1 cellular context compared by ENCODE assay signal in genomic region chr4:80876810-80877209, GRCh38.
TF ChIP-seq lines count a peak whose summit lies in the region.

No MANE protein-coding gene starts in this region.

TF ChIP-seq in GM12878, 131 proteins besides CTCF, POLR2A, EP300 and RAD21 (continued from another document):
- TF ChIP-seq CUX1 (IDR thresholded peaks at IDR 0.05; ENCODE audit: insufficient replicate concordance, low read depth, low read length) (no peak), TCF12 (IDR thresholded peaks at IDR 0.05; ENCODE audit: low read depth, low read length) (0 out of 2 replicates have a peak, but pooled peaks have one; percentile 52), DPF2 (IDR thresholded peaks at IDR 0.05) (peak; percentile 97), SUPT20H (IDR thresholded peaks at IDR 0.05; ENCODE audit: borderline replicate concordance, control insufficient read depth, low read depth, low read length) (no peak), RB1 (IDR thresholded peaks at IDR 0.05; ENCODE audit: borderline replicate concordance) (no peak), ASH2L (IDR thresholded peaks at IDR 0.05; ENCODE audit: borderline replicate concordance, low read depth) (no peak), YY1 (IDR thresholded peaks at IDR 0.05; ENCODE audit: low read depth, low read length) (no peak), IRF5 (IDR thresholded peaks at IDR 0.05; ENCODE audit: borderline replicate concordance) (no peak), TBL1XR1 (IDR thresholded peaks at IDR 0.05; ENCODE audit: low read depth, low read length) (peak; percentile 35; the same call in 1 of the 2 replicates), PKNOX1 (IDR thresholded peaks at IDR 0.05) (no peak), FOXK2 (IDR thresholded peaks at IDR 0.05) (no peak), ZNF687 (IDR thresholded peaks at IDR 0.05) (0 out of 2 replicates have a peak, but pooled peaks have one; percentile 26), IRF4 (IDR thresholded peaks at IDR 0.05; ENCODE audit: low read depth, low read length) (peak; percentile 96), KLF5 (IDR thresholded peaks at IDR 0.05; ENCODE audit: partially characterized antibody) (no peak), HSF1 (IDR thresholded peaks at IDR 0.05; ENCODE audit: low read depth, low read length) (no peak), E4F1 (IDR thresholded peaks at IDR 0.05; ENCODE audit: borderline replicate concordance, partially characterized antibody) (no peak), MEF2A (IDR thresholded peaks at IDR 0.05; ENCODE audit: insufficient read depth, low read depth, low read length) (peak; percentile 61; the same call in 1 of the 2 replicates), NR2F1 (conservative IDR thresholded peaks at IDR 0.05) (peak; percentile 76), TARDBP (IDR thresholded peaks at IDR 0.05; ENCODE audit: borderline replicate concordance) (no peak), SREBF1 (IDR thresholded peaks at IDR 0.05; ENCODE audit: low read length) (no peak), IRF3 (IDR thresholded peaks at IDR 0.05) (no peak), ATF3 (IDR thresholded peaks at IDR 0.05; ENCODE audit: borderline replicate concordance, extremely low read depth, low read depth, low read length) (no peak), PML (IDR thresholded peaks at IDR 0.05; ENCODE audit: low read length) (peak; percentile 45; the same call in 1 of the 2 replicates), REST (IDR thresholded peaks at IDR 0.05; ENCODE audit: low read depth, low read length) (no peak), NFXL1 (IDR thresholded peaks at IDR 0.05; ENCODE audit: borderline replicate concordance) (no peak), PBX3 (IDR thresholded peaks at IDR 0.05; ENCODE audit: insufficient replicate concordance, low read depth, low read length) (no peak), MTA2 (IDR thresholded peaks at IDR 0.05; ENCODE audit: low read depth) (peak; percentile 93), BACH1 (IDR thresholded peaks at IDR 0.05; ENCODE audit: borderline replicate concordance) (peak; percentile 58; the same call in 1 of the 2 replicates), SUZ12 (IDR thresholded peaks at IDR 0.05; ENCODE audit: unreplicated experiment) (no peak), STAT1 (conservative IDR thresholded peaks at IDR 0.05) (no peak), SMAD5 (IDR thresholded peaks at IDR 0.05; ENCODE audit: low read depth) (no peak), NR2C2 (IDR thresholded peaks at IDR 0.05; ENCODE audit: borderline replicate concordance, control insufficient read depth, insufficient read length, low read depth) (no peak)
TF ChIP-seq in GM12878: peak in this region for 45.
